ENCODE assay signal across 12 cellular contexts in genomic region chr17:66514227-66514806, GRCh38.
DNase-seq lines count a peak whose midpoint lies in the region; ATAC-seq, FAIRE-seq and TF ChIP-seq lines count a peak whose summit lies in the region.
"Had no signal": no experiment of that assay in that cellular context is flagged by ENCODE, and none has a peak within 500 bp of the region (broad histone marks: within the 10 kb centered on the region; RNA-seq: fewer than 3 reads in every experiment).

No MANE protein-coding gene starts in this region.

- FAIRE-seq in GM12892 (lab: Jason Lieb, UNC) = no peak

- ATAC-seq in GM21515 (IDR thresholded peaks at IDR 0.05; ENCODE audit: unreplicated experiment) = no peak

- no peak overlapping the region for H3K27ac Mint-ChIP-seq in activated naive CD4-positive, alpha-beta T cell treated with anti-CD3 and anti-CD28 coated beads for 36 hours
- H3K27ac Mint-ChIP-seq in stimulated activated naive CD8-positive, alpha-beta T cell treated with anti-CD3 and anti-CD28 coated beads, Interleukin-15, Interleukin-2, amounts not matched to agents 100 ng/mL and 50 ng/mL, for 24 hours = peak overlapping the region; percentile 4

- peaks cover 89% of the 10 kb centered on the region for H3K4me1 Mint-ChIP-seq in activated naive CD4-positive, alpha-beta T cell treated with anti-CD3 and anti-CD28 coated beads for 36 hours (ENCODE audit: low read depth)
- H3K4me1 Mint-ChIP-seq in stimulated activated naive CD8-positive, alpha-beta T cell treated with anti-CD3 and anti-CD28 coated beads, Interleukin-15, Interleukin-2, amounts not matched to agents 100 ng/mL and 50 ng/mL, for 24 hours (ENCODE audit: low read depth) = peaks cover 84% of the 10 kb centered on the region

- peaks cover 30% of the 10 kb centered on the region for H3K36me3 Mint-ChIP-seq in activated naive CD4-positive, alpha-beta T cell treated with anti-CD3 and anti-CD28 coated beads for 36 hours (ENCODE audit: low read depth)
- peaks cover 45% of the 10 kb centered on the region for H3K36me3 Mint-ChIP-seq in stimulated activated naive CD8-positive, alpha-beta T cell treated with anti-CD3 and anti-CD28 coated beads, Interleukin-15, Interleukin-2, amounts not matched to agents 100 ng/mL and 50 ng/mL, for 24 hours (ENCODE audit: low read depth)

- intact Hi-C loops in activated naive CD4-positive, alpha-beta T cell treated with anti-CD3 and anti-CD28 coated beads for 36 hours (cut with micrococcal nuclease) = loop anchor here (5.0 kb wide), 2 partner anchors 393 to 857 kb away; no protein-coding TSS in a partner anchor

- TF ChIP-seq POLR2A in GM12892 (IDR thresholded peaks at IDR 0.05; ENCODE audit: low read depth, low read length) = no peak

- H3K9me3 Mint-ChIP-seq in activated naive CD4-positive, alpha-beta T cell treated with anti-CD3 and anti-CD28 coated beads for 36 hours = no peaks in the 10 kb centered on the region
- H3K9me3 Mint-ChIP-seq in stimulated activated naive CD8-positive, alpha-beta T cell treated with anti-CD3 and anti-CD28 coated beads, Interleukin-15, Interleukin-2, amounts not matched to agents 100 ng/mL and 50 ng/mL, for 24 hours = peaks cover 3% of the 10 kb centered on the region

- H3K27me3 Mint-ChIP-seq in activated naive CD4-positive, alpha-beta T cell treated with anti-CD3 and anti-CD28 coated beads for 36 hours (ENCODE audit: low read depth) = no peaks in the 10 kb centered on the region
- no peaks in the 10 kb centered on the region for H3K27me3 Mint-ChIP-seq in stimulated activated naive CD8-positive, alpha-beta T cell treated with anti-CD3 and anti-CD28 coated beads, Interleukin-15, Interleukin-2, amounts not matched to agents 100 ng/mL and 50 ng/mL, for 24 hours

- peak; percentile 42 for DNase-seq in activated naive CD4-positive, alpha-beta T cell treated with anti-CD3 and anti-CD28 coated beads for 36 hours
- DNase-seq in activated naive CD4-positive, alpha-beta T cell (lab: John Stamatoyannopoulos, UW) = no peak
- DNase-seq in RKO (ENCODE audit: low spot score) = peak; percentile 58
- DNase-seq in epithelial cell of esophagus (ENCODE audit: low read depth) = peak; percentile 76
- DNase-seq in GM12892 (ENCODE audit: insufficient read length) = no peak
- DNase-seq in NCI-H2081 treated with DMSO at 0.1 percent for 48 hours (lab: John Stamatoyannopoulos, UW) = no peak
- DNase-seq: dorsolateral prefrontal cortex, NCI-H1436, NCI-H345, tibial artery had no signal

- H3K4me3 Mint-ChIP-seq in activated naive CD4-positive, alpha-beta T cell treated with anti-CD3 and anti-CD28 coated beads for 36 hours = no peak overlapping the region
- H3K4me3 Mint-ChIP-seq in stimulated activated naive CD8-positive, alpha-beta T cell treated with anti-CD3 and anti-CD28 coated beads, Interleukin-15, Interleukin-2, amounts not matched to agents 100 ng/mL and 50 ng/mL, for 24 hours = no peak overlapping the region

- CTCF ChIA-PET in activated naive CD4-positive, alpha-beta T cell treated with anti-CD3 and anti-CD28 coated beads for 36 hours (lab: Charles Lee) = no interaction called here

- no peak for TF ChIP-seq CTCF in epithelial cell of esophagus (IDR thresholded peaks at IDR 0.05; ENCODE audit: insufficient read depth, low read depth, low read length, missing control alignments)

- H3K4me3 ChIP-seq in epithelial cell of esophagus (ENCODE audit: low read length) = no peak overlapping the region
- H3K4me3 ChIP-seq: dorsolateral prefrontal cortex, tibial artery had no signal

Comparison
In these comparisons a context has a peak if more than half of its experiments do, and no peak if none do; other contexts are left out.
1. DNase-seq: peak in activated naive CD4-positive, alpha-beta T cell treated with anti-CD3 and anti-CD28 coated beads for 36 hours (single experiment), RKO (single experiment) and epithelial cell of esophagus (single experiment); none in activated naive CD4-positive, alpha-beta T cell (0 of 4), GM12892 (single experiment) and NCI-H2081 treated with DMSO at 0.1 percent for 48 hours (single experiment).